ENCODE assay signal across 2 cellular contexts in genomic region chr2:48792030-48792429, GRCh38.
TF ChIP-seq lines count a peak whose summit lies in the region.

No MANE protein-coding gene starts in this region.

TF ChIP-seq in GM23338, 12 proteins besides CTCF, POLR2A, EP300 and RAD21:
- TF ChIP-seq ETS1 (IDR thresholded peaks at IDR 0.05) = no peak
- no peak for TF ChIP-seq JUNB (IDR thresholded peaks at IDR 0.05; ENCODE audit: unreplicated experiment)
- no peak for TF ChIP-seq EZH2phosphoT487 (IDR thresholded peaks at IDR 0.05; ENCODE audit: unreplicated experiment)
- TF ChIP-seq REST (IDR thresholded peaks at IDR 0.05; ENCODE audit: unreplicated experiment) = no peak
- no peak for TF ChIP-seq NANOG (IDR thresholded peaks at IDR 0.05; ENCODE audit: borderline replicate concordance)
- TF ChIP-seq, protein P1, sequence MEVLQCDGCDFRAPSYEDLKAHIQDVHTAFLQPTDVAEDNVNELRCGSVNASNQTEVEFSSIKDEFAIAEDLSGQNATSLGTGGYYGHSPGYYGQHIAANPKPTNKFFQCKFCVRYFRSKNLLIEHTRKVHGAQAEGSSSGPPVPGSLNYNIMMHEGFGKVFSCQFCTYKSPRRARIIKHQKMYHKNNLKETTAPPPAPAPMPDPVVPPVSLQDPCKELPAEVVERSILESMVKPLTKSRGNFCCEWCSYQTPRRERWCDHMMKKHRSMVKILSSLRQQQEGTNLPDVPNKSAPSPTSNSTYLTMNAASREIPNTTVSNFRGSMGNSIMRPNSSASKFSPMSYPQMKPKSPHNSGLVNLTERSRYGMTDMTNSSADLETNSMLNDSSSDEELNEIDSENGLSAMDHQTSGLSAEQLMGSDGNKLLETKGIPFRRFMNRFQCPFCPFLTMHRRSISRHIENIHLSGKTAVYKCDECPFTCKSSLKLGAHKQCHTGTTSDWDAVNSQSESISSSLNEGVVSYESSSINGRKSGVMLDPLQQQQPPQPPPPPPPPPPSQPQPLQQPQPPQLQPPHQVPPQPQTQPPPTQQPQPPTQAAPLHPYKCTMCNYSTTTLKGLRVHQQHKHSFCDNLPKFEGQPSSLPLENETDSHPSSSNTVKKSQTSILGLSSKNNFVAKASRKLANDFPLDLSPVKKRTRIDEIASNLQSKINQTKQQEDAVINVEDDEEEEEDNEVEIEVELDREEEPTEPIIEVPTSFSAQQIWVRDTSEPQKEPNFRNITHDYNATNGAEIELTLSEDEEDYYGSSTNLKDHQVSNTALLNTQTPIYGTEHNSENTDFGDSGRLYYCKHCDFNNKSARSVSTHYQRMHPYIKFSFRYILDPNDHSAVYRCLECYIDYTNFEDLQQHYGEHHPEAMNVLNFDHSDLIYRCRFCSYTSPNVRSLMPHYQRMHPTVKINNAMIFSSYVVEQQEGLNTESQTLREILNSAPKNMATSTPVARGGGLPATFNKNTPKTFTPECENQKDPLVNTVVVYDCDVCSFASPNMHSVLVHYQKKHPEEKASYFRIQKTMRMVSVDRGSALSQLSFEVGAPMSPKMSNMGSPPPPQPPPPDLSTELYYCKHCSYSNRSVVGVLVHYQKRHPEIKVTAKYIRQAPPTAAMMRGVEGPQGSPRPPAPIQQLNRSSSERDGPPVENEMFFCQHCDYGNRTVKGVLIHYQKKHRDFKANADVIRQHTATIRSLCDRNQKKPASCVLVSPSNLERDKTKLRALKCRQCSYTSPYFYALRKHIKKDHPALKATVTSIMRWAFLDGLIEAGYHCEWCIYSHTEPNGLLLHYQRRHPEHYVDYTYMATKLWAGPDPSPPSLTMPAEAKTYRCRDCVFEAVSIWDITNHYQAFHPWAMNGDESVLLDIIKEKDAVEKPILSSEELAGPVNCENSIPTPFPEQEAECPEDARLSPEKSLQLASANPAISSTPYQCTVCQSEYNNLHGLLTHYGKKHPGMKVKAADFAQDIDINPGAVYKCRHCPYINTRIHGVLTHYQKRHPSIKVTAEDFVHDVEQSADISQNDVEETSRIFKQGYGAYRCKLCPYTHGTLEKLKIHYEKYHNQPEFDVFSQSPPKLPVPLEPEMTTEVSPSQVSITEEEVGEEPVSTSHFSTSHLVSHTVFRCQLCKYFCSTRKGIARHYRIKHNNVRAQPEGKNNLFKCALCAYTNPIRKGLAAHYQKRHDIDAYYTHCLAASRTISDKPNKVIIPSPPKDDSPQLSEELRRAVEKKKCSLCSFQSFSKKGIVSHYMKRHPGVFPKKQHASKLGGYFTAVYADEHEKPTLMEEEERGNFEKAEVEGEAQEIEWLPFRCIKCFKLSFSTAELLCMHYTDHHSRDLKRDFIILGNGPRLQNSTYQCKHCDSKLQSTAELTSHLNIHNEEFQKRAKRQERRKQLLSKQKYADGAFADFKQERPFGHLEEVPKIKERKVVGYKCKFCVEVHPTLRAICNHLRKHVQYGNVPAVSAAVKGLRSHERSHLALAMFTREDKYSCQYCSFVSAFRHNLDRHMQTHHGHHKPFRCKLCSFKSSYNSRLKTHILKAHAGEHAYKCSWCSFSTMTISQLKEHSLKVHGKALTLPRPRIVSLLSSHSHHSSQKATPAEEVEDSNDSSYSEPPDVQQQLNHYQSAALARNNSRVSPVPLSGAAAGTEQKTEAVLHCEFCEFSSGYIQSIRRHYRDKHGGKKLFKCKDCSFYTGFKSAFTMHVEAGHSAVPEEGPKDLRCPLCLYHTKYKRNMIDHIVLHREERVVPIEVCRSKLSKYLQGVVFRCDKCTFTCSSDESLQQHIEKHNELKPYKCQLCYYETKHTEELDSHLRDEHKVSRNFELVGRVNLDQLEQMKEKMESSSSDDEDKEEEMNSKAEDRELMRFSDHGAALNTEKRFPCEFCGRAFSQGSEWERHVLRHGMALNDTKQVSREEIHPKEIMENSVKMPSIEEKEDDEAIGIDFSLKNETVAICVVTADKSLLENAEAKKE (CRISPR knock-in tag; IDR thresholded peaks at IDR 0.05) = no peak
- TF ChIP-seq ZNF114 (CRISPR knock-in tag; IDR thresholded peaks at IDR 0.05) = no peak
- no peak for TF ChIP-seq ZNF331 (CRISPR knock-in tag; IDR thresholded peaks at IDR 0.05; ENCODE audit: low read depth)

TF ChIP-seq in H1, 55 proteins besides CTCF, POLR2A, EP300 and RAD21:
- TF ChIP-seq CHD2 (IDR thresholded peaks at IDR 0.05; ENCODE audit: low read length) (no peak), FOSL1 (IDR thresholded peaks at IDR 0.05; ENCODE audit: insufficient read depth, low read depth, low read length) (no peak), JUN (IDR thresholded peaks at IDR 0.05; ENCODE audit: low read depth, low read length) (no peak), YY1 (IDR thresholded peaks at IDR 0.05; ENCODE audit: low read depth, low read length) (0 out of 2 replicates have a peak, but pooled peaks have one; percentile 15), RNF2 (IDR thresholded peaks at IDR 0.05; ENCODE audit: borderline replicate concordance, low read depth, low read length, missing control alignments, poor library complexity, severe bottlenecking) (no peak), EZH2 (IDR thresholded peaks at IDR 0.05; ENCODE audit: low read depth, low read length, severe bottlenecking) (no peak), CBX5 (IDR thresholded peaks at IDR 0.05; ENCODE audit: low read depth, low read length) (no peak), CHD1 (IDR thresholded peaks at IDR 0.05; ENCODE audit: low read depth, low read length) (no peak)
